In genomic region chr2:60739156-60739555, GRCh38 we compare ENCODE assay signal across 19 cellular contexts. TPM values are rescaled to one million over a fixed set of nuclear protein-coding genes. Genes with fewer than 3 reads are reported as not detected.
DNase-seq lines count a peak whose midpoint lies in the region; ATAC-seq and TF ChIP-seq lines count a peak whose summit lies in the region.
"Had no signal": no experiment of that assay in that cellular context is flagged by ENCODE, and none has a peak within 500 bp of the region (broad histone marks: within the 10 kb centered on the region; RNA-seq: fewer than 3 reads in every experiment).

No MANE protein-coding gene starts in this region.

- H3K27me3 ChIP-seq in OCI-LY3 (ENCODE audit: low read depth, low read length) (peaks cover 18% of the 10 kb centered on the region), osteoblast (ENCODE audit: insufficient read depth, low read length) (peaks cover 22% of the 10 kb centered on the region)

- DNase-seq in ecto neural progenitor cell (ENCODE audit: low spot score) = peak; percentile 35
- DNase-seq in osteoblast (ENCODE audit: insufficient read length, low spot score, missing footprints) = peak; percentile 10
- no peak for DNase-seq in islet precursor cell
- no peak for DNase-seq in activated T-cell treated with anti-CD3 and anti-CD28 coated beads, Interleukin-2, amount 50 U/mL, for 72 hours
- no peak for DNase-seq in amygdala (lab: John Stamatoyannopoulos, UW)
- DNase-seq in RKO (ENCODE audit: low spot score) = no peak
- DNase-seq: 8988T; ACHN; C1 segment of cervical spinal cord; Calu3; CD4-positive, alpha-beta memory T cell; COR-L47; DMS53; DMS79 treated with DMSO at 0.1 percent for 48 hours; GF-D8; H7; HCEC 1CT had no signal

- no peaks in the 10 kb centered on the region for H3K79me2 ChIP-seq in OCI-LY3 (ENCODE audit: low read length)
- H3K79me2 ChIP-seq in osteoblast (ENCODE audit: insufficient read depth, low read length) = no peaks in the 10 kb centered on the region

- H3K9ac ChIP-seq in OCI-LY3 (ENCODE audit: low read length) = no peak overlapping the region

- H3K4me3 ChIP-seq in OCI-LY3 (ENCODE audit: low read length) (no peak overlapping the region), osteoblast (ENCODE audit: insufficient read depth, low read length) (no peak overlapping the region)
- H3K4me3 ChIP-seq: A549 had no signal

- no peak overlapping the region for H3K4me3 Mint-ChIP-seq in activated T-cell treated with anti-CD3 and anti-CD28 coated beads, Interleukin-2, amount 50 U/mL, for 72 hours
- H3K4me3 Mint-ChIP-seq: CD4-positive, alpha-beta memory T cell had no signal

- H3K27ac ChIP-seq in OCI-LY3 (ENCODE audit: low read length) (no peak overlapping the region), osteoblast (ENCODE audit: low read depth, low read length) (no peak overlapping the region)
- H3K27ac ChIP-seq: A549 had no signal

- H3K27me3 Mint-ChIP-seq in activated T-cell treated with anti-CD3 and anti-CD28 coated beads, Interleukin-2, amount 50 U/mL, for 72 hours (ENCODE audit: low read depth) = peaks cover 26% of the 10 kb centered on the region

- H3K4me1 ChIP-seq in OCI-LY3 (ENCODE audit: low read length) (no peaks in the 10 kb centered on the region), osteoblast (ENCODE audit: insufficient read depth, low read length) (no peaks in the 10 kb centered on the region)
- H3K4me1 ChIP-seq: A549 had no signal

- no peaks in the 10 kb centered on the region for H3K9me3 Mint-ChIP-seq in activated T-cell treated with anti-CD3 and anti-CD28 coated beads, Interleukin-2, amount 50 U/mL, for 72 hours

- H3K36me3 ChIP-seq in OCI-LY3 (replicated peaks; ENCODE audit: low read depth, low read length) (no peaks in the 10 kb centered on the region), osteoblast (ENCODE audit: insufficient read depth, low read length) (no peaks in the 10 kb centered on the region)

- H3K4me2 ChIP-seq in OCI-LY3 (ENCODE audit: low read length) (no peak overlapping the region), osteoblast (ENCODE audit: insufficient read depth, low read length) (no peak overlapping the region)
- H3K4me2 ChIP-seq: A549 had no signal

- peaks cover 8% of the 10 kb centered on the region for H3K4me1 Mint-ChIP-seq in activated T-cell treated with anti-CD3 and anti-CD28 coated beads, Interleukin-2, amount 50 U/mL, for 72 hours (ENCODE audit: low read depth)

- TF ChIP-seq CTCF in OCI-LY3 (IDR thresholded peaks at IDR 0.05; ENCODE audit: low read depth, low read length) (no peak), osteoblast (IDR thresholded peaks at IDR 0.05; ENCODE audit: extremely low read depth, low read depth, low read length) (no peak)

- 0 out of 2 replicates have a peak overlapping the region, but pooled peaks have one; percentile 54 for H2AFZ ChIP-seq in OCI-LY3 (ENCODE audit: low read depth, low read length)
- H2AFZ ChIP-seq in osteoblast (ENCODE audit: low read length) = no peak overlapping the region

- no peaks in the 10 kb centered on the region for H4K20me1 ChIP-seq in OCI-LY3 (ENCODE audit: insufficient read depth, low read length)
- no peaks in the 10 kb centered on the region for H4K20me1 ChIP-seq in osteoblast (ENCODE audit: insufficient read depth, low read length)

- H3K36me3 Mint-ChIP-seq in activated T-cell treated with anti-CD3 and anti-CD28 coated beads, Interleukin-2, amount 50 U/mL, for 72 hours (ENCODE audit: insufficient read depth in 2 of 2) = peaks cover 0 to 1% of the 10 kb centered on the region in 2 donors

- no peak for ATAC-seq in activated T-cell treated with anti-CD3 and anti-CD28 coated beads, Interleukin-2, amount 50 U/mL, for 72 hours (replicated peaks in 1 of 2)
- ATAC-seq: A549 had no signal

- H3K9me3 ChIP-seq in OCI-LY3 (ENCODE audit: insufficient read depth, low read length) (no peaks in the 10 kb centered on the region), osteoblast (ENCODE audit: low read depth, low read length) (no peaks in the 10 kb centered on the region)

- no peak overlapping the region for H3K27ac Mint-ChIP-seq in activated T-cell treated with anti-CD3 and anti-CD28 coated beads, Interleukin-2, amount 50 U/mL, for 72 hours
- H3K27ac Mint-ChIP-seq: CD4-positive, alpha-beta memory T cell had no signal

RNA-seq across cellular contexts. Expression of gene PAPOLG, which starts 16.9 kb away (rescaled TPM):
- total RNA-seq in osteoblast = 17.7 and 19.9 TPM in 2 replicates
- 10 to 100 TPM; 18.3 to 22.9 TPM for total RNA-seq in activated T-cell treated with anti-CD3 and anti-CD28 coated beads, Interleukin-2, amount 50 U/mL, for 72 hours

Comparison
In these comparisons a context has a peak if more than half of its experiments do, and no peak if none do; other contexts are left out.
1. DNase-seq: peak in ecto neural progenitor cell (single experiment) and osteoblast (single experiment); none in islet precursor cell (single experiment), activated T-cell treated with anti-CD3 and anti-CD28 coated beads, Interleukin-2, amount 50 U/mL, for 72 hours (0 of 2), amygdala (0 of 56) and RKO (single experiment).